In genomic region chr19:45640849-45641273, GRCh38 we compare ENCODE assay signal across 8 cellular contexts. TPM values are rescaled to one million over a fixed set of nuclear protein-coding genes. Genes with fewer than 3 reads are reported as not detected.
DNase-seq lines count a peak whose midpoint lies in the region; ATAC-seq, FAIRE-seq and TF ChIP-seq lines count a peak whose summit lies in the region.

No MANE protein-coding gene starts in this region.

- H3K36me3 ChIP-seq in heart right ventricle (no peaks in the 10 kb centered on the region), upper lobe of left lung (no peaks in the 10 kb centered on the region), gastrocnemius medialis (no peaks in the 10 kb centered on the region)

- DNase-seq in heart right ventricle (peak in 1 of 2 donors; percentile 23), Right ventricle myocardium superior (no peak), memory B cell (ENCODE audit: low spot score in 2 of 2) (peak in 1 of 2 donors; percentile 51), upper lobe of left lung (peak in 1 of 2 donors; percentile 33), NCI-H128 (lab: John Stamatoyannopoulos, UW; ENCODE audit: unreplicated experiment) (no peak), gastrocnemius medialis (no peak), D721Med (ENCODE audit: insufficient read length, low spot score) (no peak)
- DNase-seq in activated naive CD8-positive, alpha-beta T cell treated with anti-CD3 and anti-CD28 coated beads for 36 hours: peak; percentile 62

- H3K27me3 ChIP-seq in heart right ventricle: peaks cover 0 to 20% (median 0%) of the 10 kb centered on the region in 7 donors
- peaks cover 0 to 10% (median 3%) of the 10 kb centered on the region in 4 donors for H3K27me3 ChIP-seq in upper lobe of left lung
- peaks cover 0 to 23% (median 22%) of the 10 kb centered on the region in 3 donors for H3K27me3 ChIP-seq in gastrocnemius medialis

- peaks cover 32% of the 10 kb centered on the region for H3K4me1 Mint-ChIP-seq in activated naive CD8-positive, alpha-beta T cell treated with anti-CD3 and anti-CD28 coated beads for 36 hours
- peaks cover 33% of the 10 kb centered on the region for H3K4me1 Mint-ChIP-seq in memory B cell

- in situ Hi-C loops in gastrocnemius medialis (cut with MboI; ENCODE audit: low sequenced_read_pairs in 4 of 4): loop anchor here in 1 of 4 donors (5.0 kb wide), 1 partner anchor 34 kb away; no protein-coding TSS in a partner anchor

- WGBS in heart right ventricle, 2 donors: 51 to 58% methylated on average over 17 of the region's 17 CpGs
- WGBS in upper lobe of left lung, 2 donors: 46 to 61% methylated on average over 17 of the region's 17 CpGs

- no peak for FAIRE-seq in D721Med (lab: Jason Lieb, UNC)

- peaks cover 4 to 66% (median 54%) of the 10 kb centered on the region in 9 donors for H3K4me1 ChIP-seq in heart right ventricle
- peaks cover 43 to 65% (median 46%) of the 10 kb centered on the region in 4 donors for H3K4me1 ChIP-seq in upper lobe of left lung
- peaks cover 16 to 30% of the 10 kb centered on the region in 2 donors for H3K4me1 ChIP-seq in gastrocnemius medialis

- intact Hi-C loops in heart right ventricle (cut with DNase I): loop anchor here in 9 of 10 donors (5.0 to 10.0 kb wide), 7 partner anchors 34 to 216 kb away; partner anchors contain the start of genes OPA3 (in 3 of the 9), PPM1N (in 3 of the 9), RTN2 (in 3 of the 9) and ERCC1 (in 1 of the 9)
- intact Hi-C loops in Right ventricle myocardium superior (cut with DNase I): loop anchor here (5.0 kb wide), 1 partner anchor 119 kb away; no protein-coding TSS in a partner anchor
- intact Hi-C loops in gastrocnemius medialis (cut with DNase I; ENCODE audit: low total_unique reads): no loop called here

- TF ChIP-seq CTCF in heart right ventricle (IDR thresholded peaks at IDR 0.05): no peak
- no peak for TF ChIP-seq CTCF in upper lobe of left lung (IDR thresholded peaks at IDR 0.05)
- TF ChIP-seq CTCF in gastrocnemius medialis (IDR thresholded peaks at IDR 0.05 in 4 of 5, conservative IDR thresholded peaks at IDR 0.05 in 1 of 5): no peak
- no peak for TF ChIP-seq CTCF in D721Med (IDR thresholded peaks at IDR 0.05; ENCODE audit: insufficient read depth, missing control alignments)

- H3K4me3 Mint-ChIP-seq in activated naive CD8-positive, alpha-beta T cell treated with anti-CD3 and anti-CD28 coated beads for 36 hours: peak overlapping the region; percentile 91
- H3K4me3 Mint-ChIP-seq in memory B cell: peak overlapping the region; percentile 83

- H3K27me3 Mint-ChIP-seq in activated naive CD8-positive, alpha-beta T cell treated with anti-CD3 and anti-CD28 coated beads for 36 hours: peaks cover 7% of the 10 kb centered on the region
- H3K27me3 Mint-ChIP-seq in memory B cell: no peaks in the 10 kb centered on the region

- peaks cover 5% of the 10 kb centered on the region for H3K9me3 Mint-ChIP-seq in activated naive CD8-positive, alpha-beta T cell treated with anti-CD3 and anti-CD28 coated beads for 36 hours
- no peaks in the 10 kb centered on the region for H3K9me3 Mint-ChIP-seq in memory B cell

- TF ChIP-seq EP300 in upper lobe of left lung (IDR thresholded peaks at IDR 0.05): no peak

- peaks cover 26% of the 10 kb centered on the region for H3K36me3 Mint-ChIP-seq in activated naive CD8-positive, alpha-beta T cell treated with anti-CD3 and anti-CD28 coated beads for 36 hours
- no peaks in the 10 kb centered on the region for H3K36me3 Mint-ChIP-seq in memory B cell

- no peak for ATAC-seq in heart right ventricle
- ATAC-seq in Right ventricle myocardium superior (ENCODE audit: poor library complexity): no peak
- ATAC-seq in memory B cell (ENCODE audit: low read depth): no peak
- ATAC-seq in upper lobe of left lung (ENCODE audit: low FRiP score in 2 of 2): no peak
- ATAC-seq in gastrocnemius medialis: no peak

- TF ChIP-seq POLR2A in upper lobe of left lung (IDR thresholded peaks at IDR 0.05): no peak
- TF ChIP-seq POLR2A in gastrocnemius medialis (IDR thresholded peaks at IDR 0.05): no peak

- H3K27ac ChIP-seq in heart right ventricle (peak overlapping the region in 9 of 10 donors; percentile 74 to 89 (median 82)), upper lobe of left lung (peak overlapping the region in 3 of 4 donors; percentile 84 to 88 (median 85)), gastrocnemius medialis (peak overlapping the region in 2 of 4 donors; percentile 68 to 73)

- H3K4me3 ChIP-seq in heart right ventricle (peak overlapping the region in 2 of 10 donors; percentile 51), upper lobe of left lung (peak overlapping the region in 3 of 4 donors; percentile 39 to 53 (median 45)), gastrocnemius medialis (no peak overlapping the region)

- peak overlapping the region; percentile 98 for H3K27ac Mint-ChIP-seq in activated naive CD8-positive, alpha-beta T cell treated with anti-CD3 and anti-CD28 coated beads for 36 hours
- H3K27ac Mint-ChIP-seq in memory B cell: peak overlapping the region; percentile 96

- H3K9me3 ChIP-seq in heart right ventricle (no peaks in the 10 kb centered on the region), upper lobe of left lung (no peaks in the 10 kb centered on the region), gastrocnemius medialis (no peaks in the 10 kb centered on the region)

RNA-seq across cellular contexts. Expression of gene EML2, which starts 1.7 kb away (rescaled TPM):
- total RNA-seq in heart right ventricle (10 to 100 TPM; 30.2 to 54.5 (median 46.1) TPM), Right ventricle myocardium superior (30.6 TPM), upper lobe of left lung (10 to 100 TPM; 34.1 to 70.2 (median 48.2) TPM), gastrocnemius medialis (1 to 10 TPM; 3.0 to 6.7 (median 4.8) TPM)
- 10 to 100 TPM; 17.3 to 26.8 TPM for polyA plus RNA-seq in heart right ventricle
- 10 to 100 TPM; 94.4 to 98.8 TPM for total RNA-seq in activated naive CD8-positive, alpha-beta T cell treated with anti-CD3 and anti-CD28 coated beads for 36 hours

RNA-seq across cellular contexts. Expression of gene GIPR, which starts 27.2 kb away (rescaled TPM):
- total RNA-seq in heart right ventricle (1 to 10 TPM; 2.4 to 7.8 (median 4.4) TPM), Right ventricle myocardium superior (3.8 TPM), upper lobe of left lung (10 to 100 TPM in 1 of 6 donors, 1 to 10 TPM in 5; 2.9 to 17.8 (median 6.0) TPM), gastrocnemius medialis (not detected)
- polyA plus RNA-seq in heart right ventricle: 10 to 100 TPM in 1 of 2 donors, 1 to 10 TPM in 1; 2.4 to 16.6 TPM
- 1 to 10 TPM; 1.4 to 1.7 TPM for total RNA-seq in activated naive CD8-positive, alpha-beta T cell treated with anti-CD3 and anti-CD28 coated beads for 36 hours

RNA-seq across cellular contexts. Expression of gene GPR4, which starts 38.8 kb away (rescaled TPM):
- total RNA-seq in heart right ventricle (10 to 100 TPM in 1 of 10 donors, 1 to 10 TPM in 9; 2.3 to 29.4 (median 5.2) TPM), Right ventricle myocardium superior (5.3 TPM), upper lobe of left lung (10 to 100 TPM in 2 of 6 donors, 1 to 10 TPM in 4; 1.0 to 22.1 (median 6.8) TPM), gastrocnemius medialis (1 to 10 TPM in 3 of 4 donors, under 1 TPM in 1; 0.46 to 4.2 (median 2.2) TPM)
- 1 to 10 TPM; 5.7 to 9.4 TPM for polyA plus RNA-seq in heart right ventricle
- total RNA-seq in activated naive CD8-positive, alpha-beta T cell treated with anti-CD3 and anti-CD28 coated beads for 36 hours: not detected

RNA-seq across cellular contexts. Expression of gene SNRPD2, which starts 50.9 kb away (rescaled TPM):
- total RNA-seq in heart right ventricle (100 to 1,000 TPM; 216 to 268 (median 240) TPM), Right ventricle myocardium superior (251 TPM), upper lobe of left lung (100 to 1,000 TPM in 5 of 6 donors, 10 to 100 TPM in 1; 58.7 to 261 (median 161) TPM), gastrocnemius medialis (100 to 1,000 TPM; 136 to 167 (median 144) TPM)
- polyA plus RNA-seq in heart right ventricle: 100 to 1,000 TPM; 316 to 464 TPM
- 100 to 1,000 TPM; 818 to 852 TPM for total RNA-seq in activated naive CD8-positive, alpha-beta T cell treated with anti-CD3 and anti-CD28 coated beads for 36 hours

RNA-seq across cellular contexts. Expression of gene QPCTL, which starts 51.6 kb away (rescaled TPM):
- total RNA-seq in heart right ventricle (1 to 10 TPM; 1.8 to 3.5 (median 2.4) TPM), Right ventricle myocardium superior (1.6 TPM), upper lobe of left lung (10 to 100 TPM in 3 of 6 donors, 1 to 10 TPM in 3; 7.1 to 18.3 (median 10.1) TPM), gastrocnemius medialis (1 to 10 TPM in 2 of 4 donors, under 1 TPM in 2; 0.80 to 1.4 (median 0.97) TPM)
- polyA plus RNA-seq in heart right ventricle: 1 to 10 TPM; 4.1 to 4.5 TPM
- total RNA-seq in activated naive CD8-positive, alpha-beta T cell treated with anti-CD3 and anti-CD28 coated beads for 36 hours: 10 to 100 TPM; 16.4 to 16.7 TPM

Comparison
In these comparisons a context has a peak if more than half of its experiments do, and no peak if none do; other contexts are left out.
1. H3K4me3 ChIP-seq: peak in upper lobe of left lung (3 of 4); none in gastrocnemius medialis (0 of 4).